8 cellular contexts compared by ENCODE assay signal in the genomic region with DNA sequence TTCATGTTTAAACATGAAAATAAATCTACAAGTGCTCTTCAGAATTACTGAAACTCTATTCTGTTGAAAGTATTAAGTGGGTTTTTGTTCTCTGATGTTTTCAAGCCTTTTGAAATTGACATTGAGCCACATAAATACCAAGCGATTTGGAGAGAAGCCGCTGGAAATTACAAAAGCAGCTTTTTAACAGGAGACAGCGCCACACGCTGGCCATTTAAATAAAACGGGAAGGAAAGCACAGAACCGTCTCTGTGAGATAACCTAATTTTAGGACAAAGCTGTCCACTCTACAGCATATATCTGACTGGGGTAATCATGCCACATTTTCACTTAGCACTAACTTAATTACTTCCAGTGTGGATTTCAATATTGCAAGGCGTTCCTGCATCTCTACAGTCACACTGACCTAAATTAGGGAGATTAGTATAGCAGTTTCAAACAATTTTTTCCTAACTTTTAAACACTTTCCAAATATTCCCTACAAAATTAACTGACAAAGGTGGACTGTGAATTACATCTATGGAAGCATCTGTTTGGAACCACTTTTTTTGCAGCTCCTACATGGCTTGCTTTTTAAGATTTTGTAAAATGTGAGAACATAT. TPM values are rescaled to one million over a fixed set of nuclear protein-coding genes. Genes with fewer than 3 reads are reported as not detected.
DNase-seq lines count a peak whose midpoint lies in the region; ATAC-seq, FAIRE-seq and TF ChIP-seq lines count a peak whose summit lies in the region.

No MANE protein-coding gene starts in this region.

- peak; percentile 47 for TF ChIP-seq CTCF in CD8-positive, alpha-beta T cell (IDR thresholded peaks at IDR 0.05)
- peak; percentile 4 for TF ChIP-seq CTCF in GM20000 (IDR thresholded peaks at IDR 0.05; ENCODE audit: extremely low read depth, missing control alignments)
- TF ChIP-seq CTCF in K562 (IDR thresholded peaks at IDR 0.05 in 2 of 3, conservative IDR thresholded peaks at IDR 0.05 in 1 of 3; ENCODE audit: insufficient read depth in 2 of 3, low read depth in 1 of 3, low read length in 3 of 3), result peak; percentile 51 to 64 (median 52)
- TF ChIP-seq CTCF in right lobe of liver (IDR thresholded peaks at IDR 0.05), result peak; percentile 71 to 75 (median 72)

- H3K27ac Mint-ChIP-seq in CD8-positive, alpha-beta T cell, result no peak overlapping the region

- H2AFZ ChIP-seq in K562 (ENCODE audit: low read depth, low read length), result no peak overlapping the region

- H3K27ac ChIP-seq in CD8-positive, alpha-beta T cell (ENCODE audit: low read depth, low read length), result no peak overlapping the region
- H3K27ac ChIP-seq in K562 (ENCODE audit: extremely low read depth, low read depth, low read length) (no peak overlapping the region), right lobe of liver (no peak overlapping the region)

- no peak for TF ChIP-seq EP300 in K562 (IDR thresholded peaks at IDR 0.05; ENCODE audit: low read length)

- WGBS in K562 (ENCODE audit: insufficient coverage, low coverage, missing lambda C conversion rate), result 0% methylated on average over 5 of the region's 7 CpGs
- 0% methylated on average over 7 of the region's 7 CpGs for WGBS in right lobe of liver (ENCODE audit: insufficient coverage, low coverage, low lambda C conversion rate, missing lambda C conversion rate)

- H3K9me3 Mint-ChIP-seq in CD8-positive, alpha-beta T cell, result no peaks in the 10 kb centered on the region

- H3K9me3 ChIP-seq in CD8-positive, alpha-beta T cell (ENCODE audit: low read length), result no peaks in the 10 kb centered on the region
- H3K9me3 ChIP-seq in K562 (replicated peaks; ENCODE audit: control insufficient read depth, insufficient read depth, low read depth, low read length), result no peaks in the 10 kb centered on the region
- H3K9me3 ChIP-seq in right lobe of liver, result no peaks in the 10 kb centered on the region

- FAIRE-seq in K562 (lab: Jason Lieb, UNC), result no peak

- H3K27me3 Mint-ChIP-seq in CD8-positive, alpha-beta T cell (ENCODE audit: low read depth), result peaks cover 8% of the 10 kb centered on the region

- no peaks in the 10 kb centered on the region for H3K4me1 Mint-ChIP-seq in CD8-positive, alpha-beta T cell (ENCODE audit: low read depth)

- H3K36me3 ChIP-seq in CD8-positive, alpha-beta T cell (ENCODE audit: insufficient read depth, low read length), result no peaks in the 10 kb centered on the region
- H3K36me3 ChIP-seq in K562 (ENCODE audit: control insufficient read depth, insufficient read depth, low read length) (no peaks in the 10 kb centered on the region), right lobe of liver (no peaks in the 10 kb centered on the region)

- no peaks in the 10 kb centered on the region for H3K9me1 ChIP-seq in K562 (ENCODE audit: control insufficient read depth, insufficient read depth, low read length)

- no peaks in the 10 kb centered on the region for H3K79me2 ChIP-seq in K562 (ENCODE audit: control insufficient read depth, insufficient read depth, low read length)

- BruUV-seq in K562 (replicated peaks; lab: Mats Ljungman, UMichigan), result no TSS peak

- in situ Hi-C loops in K562 (cut with MboI), result loop anchor here (10.0 kb wide), 1 partner anchor 744 kb away; no protein-coding TSS in a partner anchor

- CTCF ChIA-PET in CD8-positive, alpha-beta T cell (lab: Charles Lee), result interaction anchor here (0.6 to 2.0 kb wide), 13 partner anchors 9 to 1513 kb away, joined by 3 to 11 read pairs (median 5); no protein-coding TSS in a partner anchor
- CTCF ChIA-PET in K562 (lab: Yijun Ruan, JAX; ENCODE audit: low intra/inter-chr PET ratio), result interaction anchor here (0.6 to 1.9 kb wide), 4 partner anchors 742 to 1841 kb away, joined by 3 to 4 read pairs (median 3); no protein-coding TSS in a partner anchor

- peak in 2 of 7 experiments; percentile 20 to 23 for DNase-seq in CD8-positive, alpha-beta T cell
- DNase-seq in GM20000 (ENCODE audit: low spot score) (no peak), NOMO-1 treated with DMSO at 0.1 percent for 48 hours (lab: John Stamatoyannopoulos, UW; ENCODE audit: unreplicated experiment) (peak; percentile 68), K562 (ENCODE audit: extremely low read depth in 1 of 4, low spot score in 3 of 4) (peak; percentile 8 to 48 (median 9)), right lobe of liver (peak in 1 of 3 donors; percentile 35), HuH-7 (ENCODE audit: low spot score) (no peak), epidermal melanocyte (ENCODE audit: insufficient read length, low spot score) (no peak)

- POLR2A ChIA-PET in CD8-positive, alpha-beta T cell (lab: Charles Lee), result no interaction called here
- POLR2A ChIA-PET in K562 (lab: Yijun Ruan, JAX), result interaction anchor here (0.7 kb wide), 1 partner anchor 392 kb away, joined by 4 read pairs; no protein-coding TSS in a partner anchor

- peak; percentile 49 to 62 for TF ChIP-seq RAD21 in K562 (CRISPR knock-in tag; conservative IDR thresholded peaks at IDR 0.05 in 1 of 2, IDR thresholded peaks at IDR 0.05 in 1 of 2)

- no peak overlapping the region for H3K9ac ChIP-seq in K562 (ENCODE audit: insufficient read depth in 1 of 2, low read depth in 2 of 2, low read length in 2 of 2)

- intact Hi-C loops in CD8-positive, alpha-beta T cell (cut with DNase I, micrococcal nuclease), result loop anchor here in 1 of 2 experiments (1.0 kb wide), 1 partner anchor 742 kb away; no protein-coding TSS in a partner anchor
- intact Hi-C loops in K562 (cut with micrococcal nuclease) (loop anchor here (1.0 kb wide), 1 partner anchor 742 kb away; no protein-coding TSS in a partner anchor), right lobe of liver (cut with DNase I) (loop anchor here in 1 of 2 donors (10.0 kb wide), 1 partner anchor 744 kb away; no protein-coding TSS in a partner anchor)

- H3K4me1 ChIP-seq in CD8-positive, alpha-beta T cell (ENCODE audit: insufficient read depth, low read length), result no peaks in the 10 kb centered on the region
- H3K4me1 ChIP-seq in K562 (replicated peaks in 1 of 2; ENCODE audit: control insufficient read depth in 2 of 2, insufficient read depth in 2 of 2, low read length in 2 of 2) (no peaks in the 10 kb centered on the region), right lobe of liver (no peaks in the 10 kb centered on the region)

- TF ChIP-seq POLR2A in K562 (conservative IDR thresholded peaks at IDR 0.05) (no peak), right lobe of liver (IDR thresholded peaks at IDR 0.05) (no peak)

- no peak overlapping the region for H3K4me2 ChIP-seq in K562 (ENCODE audit: insufficient read depth, low read length)

- no peak overlapping the region for H3K4me3 Mint-ChIP-seq in CD8-positive, alpha-beta T cell

- ATAC-seq in CD8-positive, alpha-beta T cell, result no peak
- ATAC-seq in K562 (peak; percentile 54; the same call in 2 of the 3 replicates), right lobe of liver (peak; percentile 60 to 76 (median 74)), GM21723 (IDR thresholded peaks at IDR 0.05; ENCODE audit: unreplicated experiment) (no peak)

- H3K36me3 Mint-ChIP-seq in CD8-positive, alpha-beta T cell, result no peaks in the 10 kb centered on the region

- H3K4me3 ChIP-seq in CD8-positive, alpha-beta T cell (ENCODE audit: low read depth, low read length), result no peak overlapping the region
- H3K4me3 ChIP-seq in K562 (no peak overlapping the region), right lobe of liver (no peak overlapping the region)

- H4K20me1 ChIP-seq in K562 (replicated peaks; ENCODE audit: control insufficient read depth, insufficient read depth, low read length), result no peaks in the 10 kb centered on the region

- no peaks in the 10 kb centered on the region for H3K27me3 ChIP-seq in CD8-positive, alpha-beta T cell (ENCODE audit: insufficient read depth, low read length)
- H3K27me3 ChIP-seq in K562 (ENCODE audit: control insufficient read depth in 2 of 2, insufficient read depth in 2 of 2, low read length in 2 of 2) (no peaks in the 10 kb centered on the region), right lobe of liver (no peaks in the 10 kb centered on the region)

TF ChIP-seq in K562, 482 proteins besides CTCF, POLR2A, EP300 and RAD21 (continues in another document):
- no peak for TF ChIP-seq ZNF780A (CRISPR knock-in tag; IDR thresholded peaks at IDR 0.05)

RNA-seq across cellular contexts. Expression of a gene that starts 6.8 kb away (rescaled TPM):
- not detected for total RNA-seq in CD8-positive, alpha-beta T cell
- not detected in 2 replicates for total RNA-seq in K562 (2011; cell fraction: chromatin; rRNA removed; ENCODE audit: low replicate concordance)
- not detected in 2 replicates for total RNA-seq in K562 (2011; cell fraction: nucleolus; rRNA removed)
- total RNA-seq in K562 (2011; cell fraction: nucleoplasm; rRNA removed), result not detected in 2 replicates
- total RNA-seq in K562 (2014; rRNA removed) (not detected in 2 replicates), K562 (2014; rRNA removed; fragmentation: Illumina TruSeq; extraction: Trizol) (not detected in 2 replicates), K562 (2015; rRNA removed; fragmentation: Illumina TruSeq; extraction: Trizol) (not detected in 2 replicates), K562 (2021) (0.04 and 0.09 TPM in 2 replicates), right lobe of liver (under 1 TPM; 0.22 to 0.81 (median 0.55) TPM)
- polyA plus RNA-seq in K562 (2011; rRNA removed) (not detected in 2 replicates), K562 (2014; fragmentation: Illumina TruSeq; extraction: Trizol) (not detected in 2 replicates), K562 (2014; fragmentation: Nextera tagmentation; extraction: Ambion mirVana) (not detected), K562 (2014; rRNA removed) (not detected in 2 replicates)
- polyA plus RNA-seq in K562 (2011; cell fraction: cytosol; rRNA removed), result not detected in 2 replicates
- not detected in 2 replicates for polyA plus RNA-seq in K562 (2011; cell fraction: nucleus; rRNA removed)
- not detected in 2 replicates for polyA plus RNA-seq in K562 (2012)
- polyA minus RNA-seq in K562 (2011; rRNA and poly(A)+ RNA removed), result not detected in 2 replicates
- not detected in 2 replicates for polyA minus RNA-seq in K562 (2011; cell fraction: cytosol; rRNA and poly(A)+ RNA removed)
- polyA minus RNA-seq in K562 (2011; cell fraction: nucleus; rRNA and poly(A)+ RNA removed), result not detected in 2 replicates

Comparison
In these comparisons a context has a peak if more than half of its experiments do, and no peak if none do; other contexts are left out.
1. ATAC-seq: peak in K562 (single experiment) and right lobe of liver (4 of 4); none in CD8-positive, alpha-beta T cell (single experiment) and GM21723 (single experiment).
2. DNase-seq: peak in NOMO-1 treated with DMSO at 0.1 percent for 48 hours (single experiment) and K562 (4 of 4); none in GM20000 (single experiment), HuH-7 (single experiment) and epidermal melanocyte (single experiment).
3. CTCF ChIP-seq: peak in every context shown above with its lines; median percentile 72 in right lobe of liver; 52 in K562; 47 in CD8-positive, alpha-beta T cell; 4 in GM20000.